In the genomic region with DNA sequence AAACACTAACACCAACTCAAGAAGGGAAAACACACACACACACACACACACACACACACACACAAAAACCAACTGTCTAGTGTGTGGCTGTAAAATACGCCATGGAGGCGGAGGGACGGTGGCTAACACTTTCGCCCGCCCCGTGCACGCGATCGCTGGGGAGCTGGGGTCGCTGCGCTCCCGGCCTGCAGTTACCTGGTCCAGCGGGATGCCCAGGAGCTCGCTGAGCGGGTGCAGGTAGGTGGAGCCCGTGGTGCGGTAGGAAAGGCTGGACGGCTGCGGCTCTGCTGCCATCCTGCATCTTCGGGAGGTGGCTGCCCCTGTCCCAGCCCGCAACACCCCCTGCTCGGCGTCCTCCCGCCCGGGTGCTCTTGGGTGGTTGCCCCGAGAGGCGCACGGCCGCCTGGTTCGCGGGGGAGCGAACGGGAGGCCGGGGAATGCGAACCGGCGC, we compare ENCODE assay signal across 9 cellular contexts. TPM values are rescaled to one million over a fixed set of nuclear protein-coding genes. Genes with fewer than 3 reads are reported as not detected.
DNase-seq lines count a peak whose midpoint lies in the region; ATAC-seq, FAIRE-seq and TF ChIP-seq lines count a peak whose summit lies in the region.
"Had no signal": no experiment of that assay in that cellular context is flagged by ENCODE, and none has a peak within 500 bp of the region (broad histone marks: within the 10 kb centered on the region; RNA-seq: fewer than 3 reads in every experiment).

No MANE protein-coding gene starts in this region.

- TF ChIP-seq CTCF in GM06990 (IDR thresholded peaks at IDR 0.05; ENCODE audit: insufficient read depth, low read length, poor library complexity, severe bottlenecking): peak; percentile 12
- no peak for TF ChIP-seq CTCF in LNCaP clone FGC (IDR thresholded peaks at IDR 0.05; ENCODE audit: control insufficient read depth, extremely low read depth, insufficient read depth)
- no peak for TF ChIP-seq CTCF in cardiac muscle cell (IDR thresholded peaks at IDR 0.05; ENCODE audit: low read depth, low read length)
- TF ChIP-seq CTCF in parathyroid adenoma (IDR thresholded peaks at IDR 0.05): no peak

- H2AFZ ChIP-seq in parathyroid adenoma: peak overlapping the region; percentile 95

- H3K9ac ChIP-seq in parathyroid adenoma: no peak overlapping the region

- H3K27me3 ChIP-seq in GM06990 (replicated peaks; ENCODE audit: control insufficient read depth, insufficient read depth, low read length) (no peaks in the 10 kb centered on the region), cardiac muscle cell (no peaks in the 10 kb centered on the region), parathyroid adenoma (ENCODE audit: control insufficient read depth, insufficient read depth, low read length) (no peaks in the 10 kb centered on the region)

- peaks cover 3% of the 10 kb centered on the region for H3K36me3 Mint-ChIP-seq in activated CD4-positive, alpha-beta memory T cell treated with anti-CD3 and anti-CD28 coated beads, Interleukin-2, amount 10 ng/mL, durations not matched to agents 7 days and 5 days (ENCODE audit: low read depth)

- DNase-seq in GM06990 (ENCODE audit: extremely low read depth, insufficient read length) (no peak), LNCaP clone FGC (ENCODE audit: low read depth) (no peak), cardiac muscle cell (ENCODE audit: low read depth in 1 of 2, low spot score in 1 of 2) (peak; percentile 47 to 64), epidermal melanocyte (ENCODE audit: insufficient read length, low spot score) (no peak), frontal cortex (ENCODE audit: low spot score in 2 of 2) (no peak)
- peak; percentile 47 for DNase-seq in activated CD4-positive, alpha-beta memory T cell treated with anti-CD3 and anti-CD28 coated beads, Interleukin-2, amount 10 ng/mL, durations not matched to agents 7 days and 5 days

- H3K27ac ChIP-seq in cardiac muscle cell (peak overlapping the region; percentile 78), parathyroid adenoma (peak overlapping the region; percentile 77)

- H3K79me2 ChIP-seq in parathyroid adenoma: no peaks in the 10 kb centered on the region

- H3K27ac Mint-ChIP-seq in activated CD4-positive, alpha-beta memory T cell treated with anti-CD3 and anti-CD28 coated beads, Interleukin-2, amount 10 ng/mL, durations not matched to agents 7 days and 5 days: peak overlapping the region; percentile 92

- no peaks in the 10 kb centered on the region for H3K9me3 Mint-ChIP-seq in activated CD4-positive, alpha-beta memory T cell treated with anti-CD3 and anti-CD28 coated beads, Interleukin-2, amount 10 ng/mL, durations not matched to agents 7 days and 5 days

- CTCF ChIA-PET in activated CD4-positive, alpha-beta memory T cell treated with anti-CD3 and anti-CD28 coated beads, Interleukin-2, amount 10 ng/mL, durations not matched to agents 7 days and 5 days (lab: Charles Lee): interaction anchor here (2.1 to 3.2 kb wide), 3 partner anchors 10 to 322 kb away, joined by 4 to 18 read pairs (median 14); partner anchors contain the start of gene CDKAL1

- no peaks in the 10 kb centered on the region for H3K36me3 ChIP-seq in GM06990 (ENCODE audit: control insufficient read depth, insufficient read depth, low read length)
- no peaks in the 10 kb centered on the region for H3K36me3 ChIP-seq in cardiac muscle cell
- no peaks in the 10 kb centered on the region for H3K36me3 ChIP-seq in parathyroid adenoma (ENCODE audit: control insufficient read depth, insufficient read depth, low read length)

- H3K9me3 ChIP-seq in cardiac muscle cell (ENCODE audit: low read depth) (no peaks in the 10 kb centered on the region), parathyroid adenoma (ENCODE audit: control insufficient read depth, low read length) (no peaks in the 10 kb centered on the region)

- ATAC-seq in GM21786 (IDR thresholded peaks at IDR 0.05; ENCODE audit: unreplicated experiment): peak; percentile 24

- H3K27me3 Mint-ChIP-seq in activated CD4-positive, alpha-beta memory T cell treated with anti-CD3 and anti-CD28 coated beads, Interleukin-2, amount 10 ng/mL, durations not matched to agents 7 days and 5 days: no peaks in the 10 kb centered on the region

- POLR2A ChIA-PET in activated CD4-positive, alpha-beta memory T cell treated with anti-CD3 and anti-CD28 coated beads, Interleukin-2, amount 10 ng/mL, durations not matched to agents 7 days and 5 days (lab: Charles Lee): interaction anchor here (1.1 to 4.2 kb wide), 6 partner anchors 10 to 323 kb away, joined by 3 to 42 read pairs (median 15); partner anchors contain the start of gene CDKAL1

- H3K4me1 ChIP-seq in cardiac muscle cell (ENCODE audit: low read depth) (peaks cover 23% of the 10 kb centered on the region), parathyroid adenoma (peaks cover 6% of the 10 kb centered on the region)

- peaks cover 52% of the 10 kb centered on the region for H3K4me1 Mint-ChIP-seq in activated CD4-positive, alpha-beta memory T cell treated with anti-CD3 and anti-CD28 coated beads, Interleukin-2, amount 10 ng/mL, durations not matched to agents 7 days and 5 days

- FAIRE-seq in frontal cortex (lab: Jason Lieb, UNC): no peak
- FAIRE-seq: TTC549 had no signal

- H3K4me3 ChIP-seq in GM06990 (replicated peaks; ENCODE audit: low read depth, low read length): peak overlapping the region; percentile 77
- H3K4me3 ChIP-seq in LNCaP clone FGC (ENCODE audit: low read depth, low read length): peak overlapping the region; percentile 34
- H3K4me3 ChIP-seq in cardiac muscle cell: peak overlapping the region; percentile 50
- peak overlapping the region; percentile 80 for H3K4me3 ChIP-seq in parathyroid adenoma (ENCODE audit: low read depth, low read length)

- peak overlapping the region; percentile 96 for H3K4me2 ChIP-seq in parathyroid adenoma (ENCODE audit: low read length)

- H3K4me3 Mint-ChIP-seq in activated CD4-positive, alpha-beta memory T cell treated with anti-CD3 and anti-CD28 coated beads, Interleukin-2, amount 10 ng/mL, durations not matched to agents 7 days and 5 days: peak overlapping the region; percentile 93

RNA-seq across cellular contexts. Expression of gene MBOAT1, which starts 0.3 kb away (rescaled TPM):
- total RNA-seq in activated CD4-positive, alpha-beta memory T cell treated with anti-CD3 and anti-CD28 coated beads, Interleukin-2, amount 10 ng/mL, durations not matched to agents 7 days and 5 days: 10 to 100 TPM; 25.5 to 27.1 TPM
- total RNA-seq in cardiac muscle cell (9.1 and 15.5 TPM in 2 replicates), frontal cortex (7.3 TPM)
- polyA plus RNA-seq in cardiac muscle cell: 7.5 and 10.2 TPM in 2 replicates

Comparison
In these comparisons a context has a peak if more than half of its experiments do, and no peak if none do; other contexts are left out.
1. DNase-seq: peak in activated CD4-positive, alpha-beta memory T cell treated with anti-CD3 and anti-CD28 coated beads, Interleukin-2, amount 10 ng/mL, durations not matched to agents 7 days and 5 days (single experiment) and cardiac muscle cell (2 of 2); none in GM06990 (single experiment), LNCaP clone FGC (single experiment), epidermal melanocyte (single experiment) and frontal cortex (0 of 2).
2. Peak in every context shown above with its lines, with median percentiles within 50 percentile points of each other: H3K4me3 ChIP-seq.